8 cellular contexts compared by ENCODE assay signal in the genomic region with DNA sequence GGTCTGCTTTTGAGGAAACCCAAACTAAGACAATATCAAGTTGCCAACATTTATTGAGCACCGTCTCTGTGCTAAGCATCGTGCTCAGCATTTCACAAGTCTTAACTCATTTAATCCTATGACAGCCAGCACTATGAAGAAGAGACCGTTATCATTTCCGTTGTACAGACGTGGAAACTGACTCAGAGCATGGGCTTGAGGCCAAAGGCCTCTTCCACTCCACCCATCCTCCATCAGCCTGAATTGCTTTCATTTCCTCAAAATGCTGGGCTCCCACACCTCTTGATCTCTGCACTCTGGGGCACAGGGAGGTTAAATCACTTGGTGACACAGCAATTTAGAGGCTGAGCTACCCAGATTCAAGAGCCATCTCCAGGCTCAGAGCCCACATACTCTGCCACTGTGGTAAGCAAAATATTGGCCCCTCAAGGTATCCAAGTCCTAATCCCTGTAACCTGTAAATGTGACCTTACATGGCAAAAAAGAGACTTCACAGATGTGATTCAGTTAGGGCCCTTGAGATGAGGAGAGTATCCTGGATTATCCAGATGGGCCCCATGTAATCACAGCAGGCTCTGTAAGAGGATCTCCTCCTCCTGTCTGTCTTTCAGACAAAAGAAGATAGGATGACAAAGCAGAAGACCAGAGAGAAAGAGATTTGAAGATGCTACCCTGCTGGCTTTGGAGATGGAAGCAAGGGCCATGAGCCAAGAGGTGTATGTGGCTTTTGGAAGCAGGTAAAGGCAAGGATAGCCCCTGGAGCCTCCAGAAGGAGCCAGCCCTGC. TPM values are rescaled to one million over a fixed set of nuclear protein-coding genes. Genes with fewer than 3 reads are reported as not detected.
DNase-seq lines count a peak whose midpoint lies in the region; ATAC-seq and TF ChIP-seq lines count a peak whose summit lies in the region.

No MANE protein-coding gene starts in this region.

- H3K9me3 Mint-ChIP-seq in activated naive CD8-positive, alpha-beta T cell (ENCODE audit: low read depth), result no peaks in the 10 kb centered on the region

- peak overlapping the region; percentile 64 for H3K4me3 Mint-ChIP-seq in activated naive CD8-positive, alpha-beta T cell

- H3K27ac Mint-ChIP-seq in activated naive CD8-positive, alpha-beta T cell, result peak overlapping the region; percentile 90

- no peak overlapping the region for H3K4me3 ChIP-seq in AG04449 (ENCODE audit: low read depth, low read length)

- peaks cover 17% of the 10 kb centered on the region for H3K4me1 Mint-ChIP-seq in activated naive CD8-positive, alpha-beta T cell (ENCODE audit: low read depth)

- CTCF ChIA-PET in AG04449 (lab: Yijun Ruan, JAX), result interaction anchor here (1.3 to 1.4 kb wide), 2 partner anchors 22 to 24 kb away, joined by 4 to 6 read pairs; no protein-coding TSS in a partner anchor

- POLR2A ChIA-PET in AG04449 (lab: Yijun Ruan, JAX), result no interaction called here

- no peaks in the 10 kb centered on the region for H3K27me3 Mint-ChIP-seq in activated naive CD8-positive, alpha-beta T cell

- DNase-seq in AG04449 (ENCODE audit: low read depth, low spot score) (peak; percentile 67), RPMI7951 (ENCODE audit: low read depth) (peak; percentile 96), kidney tubule cell (ENCODE audit: low spot score) (peak; percentile 84), T-helper 9 cell (no peak)
- DNase-seq in stimulated activated CD4-positive, alpha-beta T cell treated with anti-CD3 and anti-CD28 coated beads, TNF-alpha, amount 100 ng/mL, for 48 hours (ENCODE audit: low read depth in 3 of 3), result peak; percentile 13 to 49 (median 35)

- TF ChIP-seq CTCF in AG04449 (IDR thresholded peaks at IDR 0.05; ENCODE audit: insufficient read depth, low read length, missing control alignments), result no peak

- H3K36me3 Mint-ChIP-seq in activated naive CD8-positive, alpha-beta T cell, result no peaks in the 10 kb centered on the region

- ATAC-seq in GM19035 (IDR thresholded peaks at IDR 0.05; ENCODE audit: unreplicated experiment) (peak; percentile 97), HG03175 (IDR thresholded peaks at IDR 0.05; ENCODE audit: unreplicated experiment) (peak; percentile 98)

RNA-seq across cellular contexts. Expression of gene FLNB, which starts 24.3 kb away (rescaled TPM):
- 104 TPM in 2 replicates for total RNA-seq in RPMI7951 (2014; rRNA removed; shearing (Covaris generic))
